ENCODE assay signal across 29 cellular contexts in the genomic region with DNA sequence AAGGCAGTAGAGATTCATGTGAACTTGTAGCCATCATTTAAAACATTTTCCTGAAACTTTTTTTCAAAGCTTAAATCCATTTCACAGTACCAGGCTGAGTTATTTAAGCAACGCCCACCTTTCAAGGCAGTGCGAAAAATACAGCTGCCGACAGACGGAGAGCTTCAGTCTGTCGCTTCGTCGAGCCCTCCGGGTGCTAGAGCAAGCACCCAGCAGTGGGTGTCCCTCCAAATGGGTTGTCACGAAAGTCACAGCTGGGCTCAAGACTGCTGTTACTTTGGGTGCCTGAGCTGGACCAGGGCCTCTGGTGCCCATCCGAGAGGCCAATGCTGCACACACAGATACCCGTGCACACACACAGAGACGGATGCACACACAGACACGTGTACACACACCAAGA.
"Had no signal": no experiment of that assay in that cellular context is flagged by ENCODE, and none has a peak within 500 bp of the region (broad histone marks: within the 10 kb centered on the region; RNA-seq: fewer than 3 reads in every experiment).

No MANE protein-coding gene starts in this region.

- H3K27me3 Mint-ChIP-seq: activated CD4-positive, alpha-beta memory T cell treated with anti-CD3 and anti-CD28 coated beads, Interleukin-2, amount 10 ng/mL, durations not matched to agents 7 days and 5 days; activated CD4-positive, alpha-beta T cell treated with anti-CD3 and anti-CD28 coated beads for 36 hours; activated naive CD4-positive, alpha-beta T cell treated with anti-CD3 and anti-CD28 coated beads, Interleukin-2, amount 50 U/mL, for 24 hours; T-cell had no signal

- DNase-seq: activated CD4-positive, alpha-beta memory T cell treated with anti-CD3 and anti-CD28 coated beads, Interleukin-2, amount 10 ng/mL, durations not matched to agents 7 days and 5 days; activated CD4-positive, alpha-beta T cell treated with anti-CD3 and anti-CD28 coated beads for 36 hours; activated CD4-positive, alpha-beta T cell treated with anti-CD3 and anti-CD28 coated beads, Interleukin-2, amount 50 U/mL, for 1 hour; activated CD4-positive, CD25-positive, alpha-beta regulatory T cell; activated T-cell treated with anti-CD3 and anti-CD28 coated beads, Interleukin-2, amount 50 U/mL, for 72 hours; aorta; caudate nucleus; MG63; MV-4-11; NCI-H1092 treated with DMSO at 0.1 percent for 48 hours; NCI-H1436; NCI-H1694 treated with DMSO at 0.1 percent for 48 hours; NCI-H2029 treated with DMSO at 0.1 percent for 48 hours; NCI-H345; NCI-H510A treated with DMSO at 0.1 percent for 48 hours; NCI-H69; NK-92 treated with Interleukin-12 subunit alpha and Interleukin-12 subunit beta, amount 100 ng/mL, for 24 hours; OCI-M1; RPMI8226; T-cell; T-helper 2 cell; T1000 had no signal

- H3K4me3 Mint-ChIP-seq: activated CD4-positive, alpha-beta memory T cell treated with anti-CD3 and anti-CD28 coated beads, Interleukin-2, amount 10 ng/mL, durations not matched to agents 7 days and 5 days; activated CD4-positive, alpha-beta T cell treated with anti-CD3 and anti-CD28 coated beads for 36 hours; activated naive CD4-positive, alpha-beta T cell treated with anti-CD3 and anti-CD28 coated beads, Interleukin-2, amount 50 U/mL, for 24 hours; activated T-cell treated with anti-CD3 and anti-CD28 coated beads, Interleukin-2, amount 50 U/mL, for 72 hours; T-cell had no signal

- H3K36me3 ChIP-seq: breast epithelium, MG63 had no signal

- ATAC-seq: activated CD4-positive, alpha-beta T cell treated with anti-CD3 and anti-CD28 coated beads for 36 hours; activated T-cell treated with anti-CD3 and anti-CD28 coated beads, Interleukin-2, amount 50 U/mL, for 72 hours; Panc1; Right ventricle myocardium inferior; T-cell had no signal

- H3K27ac ChIP-seq: breast epithelium, SK-N-MC, VCaP had no signal

- H3K36me3 Mint-ChIP-seq: activated naive CD4-positive, alpha-beta T cell treated with anti-CD3 and anti-CD28 coated beads, Interleukin-2, amount 50 U/mL, for 24 hours; T-cell had no signal

- H3K27ac Mint-ChIP-seq: activated CD4-positive, alpha-beta memory T cell treated with anti-CD3 and anti-CD28 coated beads, Interleukin-2, amount 10 ng/mL, durations not matched to agents 7 days and 5 days; activated CD4-positive, alpha-beta T cell treated with anti-CD3 and anti-CD28 coated beads for 36 hours; activated naive CD4-positive, alpha-beta T cell treated with anti-CD3 and anti-CD28 coated beads, Interleukin-2, amount 50 U/mL, for 24 hours; activated T-cell treated with anti-CD3 and anti-CD28 coated beads, Interleukin-2, amount 50 U/mL, for 72 hours; activated T-helper 2 cell treated with anti-CD3 and anti-CD28 coated beads, Interferon-gamma antibody, Interleukin-2, Interleukin-4, amounts not matched to agents 10 μg/mL and 5 μg/mL and 100 μg/mL, durations not matched to agents 14 hours and 24 hours and 36 hours; T-cell had no signal

- H3K4me3 ChIP-seq: breast epithelium, MG63, SK-N-MC had no signal

- H3K4me1 ChIP-seq: breast epithelium had no signal

- H3K27me3 ChIP-seq: MG63 had no signal

- H3K9me3 ChIP-seq: breast epithelium, MG63 had no signal

- H3K9me3 Mint-ChIP-seq: activated naive CD4-positive, alpha-beta T cell treated with anti-CD3 and anti-CD28 coated beads, Interleukin-2, amount 50 U/mL, for 24 hours; activated T-helper 2 cell treated with anti-CD3 and anti-CD28 coated beads, Interferon-gamma antibody, Interleukin-2, Interleukin-4, amounts not matched to agents 10 μg/mL and 5 μg/mL and 100 μg/mL, durations not matched to agents 14 hours and 24 hours and 36 hours; T-cell had no signal

- H3K4me1 Mint-ChIP-seq: activated CD4-positive, alpha-beta memory T cell treated with anti-CD3 and anti-CD28 coated beads, Interleukin-2, amount 10 ng/mL, durations not matched to agents 7 days and 5 days; activated CD4-positive, alpha-beta T cell treated with anti-CD3 and anti-CD28 coated beads for 36 hours; activated naive CD4-positive, alpha-beta T cell treated with anti-CD3 and anti-CD28 coated beads, Interleukin-2, amount 50 U/mL, for 24 hours; T-cell had no signal
